Comparison of ENCODE assay signal across 18 cellular contexts in the genomic region with DNA sequence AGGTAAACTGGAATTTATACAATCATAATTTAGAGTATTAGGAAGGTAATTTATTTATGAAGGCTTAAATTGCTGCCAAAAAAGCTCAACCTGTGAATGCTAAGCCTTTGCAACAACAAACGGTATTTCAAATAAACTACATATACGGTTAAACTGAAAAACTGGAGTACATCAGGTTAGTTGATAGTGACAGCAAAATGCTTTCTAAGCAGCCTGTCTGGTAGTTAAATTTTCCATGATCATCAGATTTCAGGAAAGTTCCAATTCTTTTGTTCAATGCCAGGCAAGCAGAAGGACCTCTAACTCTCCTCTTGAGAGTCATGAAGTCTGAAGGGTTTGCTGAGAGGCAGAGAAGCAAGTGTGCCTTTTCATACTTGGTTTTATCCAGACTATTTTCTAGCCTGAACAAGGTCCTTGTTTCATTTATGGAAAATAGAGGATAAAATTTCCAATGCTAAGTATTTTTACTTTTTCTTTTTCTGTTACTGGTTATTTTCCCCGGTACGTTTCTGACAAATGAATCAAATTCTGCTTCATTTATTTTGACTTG. TPM values are rescaled to one million over a fixed set of nuclear protein-coding genes. Genes with fewer than 3 reads are reported as not detected.
DNase-seq lines count a peak whose midpoint lies in the region; ATAC-seq and TF ChIP-seq lines count a peak whose summit lies in the region.
"Had no signal": no experiment of that assay in that cellular context is flagged by ENCODE, and none has a peak within 500 bp of the region (broad histone marks: within the 10 kb centered on the region; RNA-seq: fewer than 3 reads in every experiment).

No MANE protein-coding gene starts in this region.

- H3K4me3 Mint-ChIP-seq in glutamatergic neuron (ENCODE audit: unreplicated experiment): peak overlapping the region; percentile 27
- H3K4me3 Mint-ChIP-seq in neural progenitor cell: peak overlapping the region; percentile 91
- no peak overlapping the region for H3K4me3 Mint-ChIP-seq in activated CD8-positive, alpha-beta T cell treated with anti-CD3 and anti-CD28 coated beads for 36 hours
- H3K4me3 Mint-ChIP-seq: activated CD4-positive, alpha-beta memory T cell treated with anti-CD3 and anti-CD28 coated beads for 36 hours; CD4-positive, CD25-positive, alpha-beta regulatory T cell; stimulated activated naive B cell treated with anti-CD40 and anti-IgM and Interleukin-4, amounts not matched to agents 10 μg/mL and 1 μg/mL and 100 μg/mL, for 72 hours had no signal

- H3K27ac Mint-ChIP-seq in glutamatergic neuron (ENCODE audit: unreplicated experiment) (no peak overlapping the region), neural progenitor cell (peak overlapping the region; percentile 40)
- no peak overlapping the region for H3K27ac Mint-ChIP-seq in activated CD8-positive, alpha-beta T cell treated with anti-CD3 and anti-CD28 coated beads for 36 hours
- H3K27ac Mint-ChIP-seq: activated CD4-positive, alpha-beta memory T cell treated with anti-CD3 and anti-CD28 coated beads for 36 hours; CD4-positive, CD25-positive, alpha-beta regulatory T cell; stimulated activated naive B cell treated with anti-CD40 and anti-IgM and Interleukin-4, amounts not matched to agents 10 μg/mL and 1 μg/mL and 100 μg/mL, for 72 hours had no signal

- CTCF ChIA-PET in activated CD8-positive, alpha-beta T cell treated with anti-CD3 and anti-CD28 coated beads for 36 hours (lab: Charles Lee): no interaction called here

- H4K20me1 ChIP-seq in neural progenitor cell (ENCODE audit: low read depth): no peaks in the 10 kb centered on the region

- no peak overlapping the region for H2AFZ ChIP-seq in neural progenitor cell (replicated peaks)

- no peaks in the 10 kb centered on the region for H3K9me3 ChIP-seq in neural progenitor cell (ENCODE audit: low read depth)
- H3K9me3 ChIP-seq: adrenal gland, esophagus squamous epithelium had no signal

- TF ChIP-seq CTCF in glutamatergic neuron (IDR thresholded peaks at IDR 0.05; ENCODE audit: partially characterized antibody, unreplicated experiment) (no peak), neural progenitor cell (IDR thresholded peaks at IDR 0.05) (no peak)
- no peak for TF ChIP-seq CTCF in activated CD8-positive, alpha-beta T cell treated with anti-CD3 and anti-CD28 coated beads for 36 hours (IDR thresholded peaks at IDR 0.05)

- H3K4me1 ChIP-seq in neural progenitor cell: peaks cover 55% of the 10 kb centered on the region

- peaks cover 96% of the 10 kb centered on the region for H3K79me2 ChIP-seq in neural progenitor cell (ENCODE audit: low read depth)

- H3K36me3 Mint-ChIP-seq in glutamatergic neuron (ENCODE audit: unreplicated experiment) (no peaks in the 10 kb centered on the region), neural progenitor cell (peaks cover 39% of the 10 kb centered on the region)
- H3K36me3 Mint-ChIP-seq in activated CD8-positive, alpha-beta T cell treated with anti-CD3 and anti-CD28 coated beads for 36 hours (ENCODE audit: low read depth): no peaks in the 10 kb centered on the region
- H3K36me3 Mint-ChIP-seq: activated CD4-positive, alpha-beta memory T cell treated with anti-CD3 and anti-CD28 coated beads for 36 hours; CD4-positive, CD25-positive, alpha-beta regulatory T cell; stimulated activated naive B cell treated with anti-CD40 and anti-IgM and Interleukin-4, amounts not matched to agents 10 μg/mL and 1 μg/mL and 100 μg/mL, for 72 hours had no signal

- ATAC-seq in HG02763 (IDR thresholded peaks at IDR 0.05; ENCODE audit: unreplicated experiment) (no peak), HG03095 (IDR thresholded peaks at IDR 0.05; ENCODE audit: unreplicated experiment) (no peak)
- ATAC-seq in activated CD8-positive, alpha-beta T cell treated with anti-CD3 and anti-CD28 coated beads for 36 hours: no peak
- ATAC-seq: stimulated activated naive B cell treated with anti-CD40 and anti-IgM and Interleukin-4, amounts not matched to agents 10 μg/mL and 1 μg/mL and 100 μg/mL, for 72 hours had no signal

- peak overlapping the region; percentile 34 for H3K27ac ChIP-seq in neural progenitor cell
- H3K27ac ChIP-seq: 22Rv1, adrenal gland, coronary artery, esophagus squamous epithelium, KMS-11 had no signal

- peaks cover 9% of the 10 kb centered on the region for H3F3A ChIP-seq in neural progenitor cell (ENCODE audit: low read depth)

- no peak overlapping the region for H3K9ac ChIP-seq in neural progenitor cell
- H3K9ac ChIP-seq: KMS-11 had no signal

- peak overlapping the region; percentile 90 for H3K4me2 ChIP-seq in neural progenitor cell
- H3K4me2 ChIP-seq: KMS-11 had no signal

- H3K36me3 ChIP-seq in neural progenitor cell: peaks cover 4% of the 10 kb centered on the region
- H3K36me3 ChIP-seq: adrenal gland, esophagus squamous epithelium had no signal

- H3K4me3 ChIP-seq in neural progenitor cell: peak overlapping the region; percentile 67
- H3K4me3 ChIP-seq: adrenal gland, coronary artery had no signal

- intact Hi-C loops in activated CD8-positive, alpha-beta T cell treated with anti-CD3 and anti-CD28 coated beads for 36 hours (cut with micrococcal nuclease): no loop called here

- no peaks in the 10 kb centered on the region for H3K27me3 ChIP-seq in neural progenitor cell
- H3K27me3 ChIP-seq: adrenal gland, esophagus squamous epithelium had no signal

- H3K4me1 Mint-ChIP-seq in glutamatergic neuron (ENCODE audit: low read depth, unreplicated experiment) (peaks cover 23% of the 10 kb centered on the region), neural progenitor cell (peaks cover 17% of the 10 kb centered on the region)
- no peaks in the 10 kb centered on the region for H3K4me1 Mint-ChIP-seq in activated CD8-positive, alpha-beta T cell treated with anti-CD3 and anti-CD28 coated beads for 36 hours (ENCODE audit: low read depth)
- H3K4me1 Mint-ChIP-seq: CD4-positive, CD25-positive, alpha-beta regulatory T cell had no signal

- H3K9me3 Mint-ChIP-seq in glutamatergic neuron (ENCODE audit: unreplicated experiment) (peaks cover 2% of the 10 kb centered on the region), neural progenitor cell (peaks cover 29% of the 10 kb centered on the region)
- no peaks in the 10 kb centered on the region for H3K9me3 Mint-ChIP-seq in activated CD8-positive, alpha-beta T cell treated with anti-CD3 and anti-CD28 coated beads for 36 hours
- H3K9me3 Mint-ChIP-seq: stimulated activated naive B cell treated with anti-CD40 and anti-IgM and Interleukin-4, amounts not matched to agents 10 μg/mL and 1 μg/mL and 100 μg/mL, for 72 hours had no signal

- DNase-seq in NCI-H2171 treated with DMSO at 0.1 percent for 48 hours (lab: John Stamatoyannopoulos, UW): peak; percentile 9
- DNase-seq in NCI-H2171 (lab: John Stamatoyannopoulos, UW): no peak
- DNase-seq in glutamatergic neuron: no peak
- peak; percentile 41 for DNase-seq in neural progenitor cell (ENCODE audit: low spot score)
- DNase-seq in activated gamma-delta T cell treated with Interleukin-2 at 50 U/mL for 16 hours: no peak
- no peak for DNase-seq in activated CD8-positive, alpha-beta T cell treated with anti-CD3 and anti-CD28 coated beads for 36 hours
- DNase-seq: activated CD4-positive, alpha-beta memory T cell treated with anti-CD3 and anti-CD28 coated beads for 36 hours; adrenal gland; CD4-positive, CD25-positive, alpha-beta regulatory T cell; esophagus squamous epithelium; NCI-H1417 treated with DMSO at 0.1 percent for 48 hours; nucleus accumbens; stimulated activated naive B cell treated with anti-CD40 and anti-IgM and Interleukin-4, amounts not matched to agents 10 μg/mL and 1 μg/mL and 100 μg/mL, for 72 hours had no signal

- H3K27me3 Mint-ChIP-seq in glutamatergic neuron (ENCODE audit: unreplicated experiment) (no peaks in the 10 kb centered on the region), neural progenitor cell (ENCODE audit: insufficient read depth, low read depth) (no peaks in the 10 kb centered on the region)
- no peaks in the 10 kb centered on the region for H3K27me3 Mint-ChIP-seq in activated CD8-positive, alpha-beta T cell treated with anti-CD3 and anti-CD28 coated beads for 36 hours
- H3K27me3 Mint-ChIP-seq: activated CD4-positive, alpha-beta memory T cell treated with anti-CD3 and anti-CD28 coated beads for 36 hours; CD4-positive, CD25-positive, alpha-beta regulatory T cell had no signal

- POLR2A ChIA-PET in activated CD8-positive, alpha-beta T cell treated with anti-CD3 and anti-CD28 coated beads for 36 hours (lab: Charles Lee): no interaction called here

RNA-seq across cellular contexts. Expression of a gene that starts 4.5 kb away (rescaled TPM):
- total RNA-seq in glutamatergic neuron (ENCODE audit: unreplicated experiment) (5.7 TPM), neural progenitor cell (ENCODE audit: low replicate concordance) (24.0 and 41.8 TPM in 2 replicates)
- not detected for total RNA-seq in activated CD8-positive, alpha-beta T cell treated with anti-CD3 and anti-CD28 coated beads for 36 hours
- total RNA-seq: activated CD4-positive, alpha-beta memory T cell treated with anti-CD3 and anti-CD28 coated beads for 36 hours; CD4-positive, CD25-positive, alpha-beta regulatory T cell had no signal

Comparison
In these comparisons a context has a peak if more than half of its experiments do, and no peak if none do; other contexts are left out.
1. DNase-seq: peak in NCI-H2171 treated with DMSO at 0.1 percent for 48 hours (single experiment) and neural progenitor cell (single experiment); none in NCI-H2171 (single experiment), glutamatergic neuron (single experiment), activated gamma-delta T cell treated with Interleukin-2 at 50 U/mL for 16 hours (single experiment) and activated CD8-positive, alpha-beta T cell treated with anti-CD3 and anti-CD28 coated beads for 36 hours (single experiment).